Comparison of ENCODE assay signal across 17 cellular contexts in genomic region chr2:237501892-237502513, GRCh38. TPM values are rescaled to one million over a fixed set of nuclear protein-coding genes. Genes with fewer than 3 reads are reported as not detected.
DNase-seq lines count a peak whose midpoint lies in the region; TF ChIP-seq lines count a peak whose summit lies in the region.
"Had no signal": no experiment of that assay in that cellular context is flagged by ENCODE, and none has a peak within 500 bp of the region (broad histone marks: within the 10 kb centered on the region; RNA-seq: fewer than 3 reads in every experiment).

No MANE protein-coding gene starts in this region.

- DNase-seq in DMS79 (lab: John Stamatoyannopoulos, UW) (peak; percentile 43), adipocyte (ENCODE audit: low read depth) (peak; percentile 39), fibroblast of villous mesenchyme (ENCODE audit: low read depth) (peak; percentile 83), renal cortical epithelial cell (ENCODE audit: low read depth) (peak; percentile 12), glomerular visceral epithelial cell (ENCODE audit: extremely low spot score) (no peak), SK-N-DZ (ENCODE audit: low spot score) (no peak), nucleus accumbens (lab: John Stamatoyannopoulos, UW) (no peak)
- DNase-seq in activated CD4-positive, alpha-beta T cell treated with anti-CD3 and anti-CD28 coated beads, Interleukin-2, amount 50 U/mL, for 4 hours, result no peak
- DNase-seq: activated CD4-positive, CD25-positive, alpha-beta regulatory T cell treated with anti-CD3 and anti-CD28 coated beads, Interleukin-2, amount 50 U/mL, for 72 hours; amniotic stem cell; effector CD4-positive, alpha-beta T cell; H7; heart right ventricle; NCI-H2171 treated with DMSO at 0.1 percent for 48 hours; stimulated activated CD4-positive, alpha-beta T cell treated with anti-CD3 and anti-CD28 coated beads, Interleukin-2, amount 100 ng/mL, for 24 hours; SW 1271 had no signal

- no peaks in the 10 kb centered on the region for H3K27me3 ChIP-seq in adipocyte (replicated peaks; ENCODE audit: control insufficient read depth, insufficient read depth, low read length)

- no peak for TF ChIP-seq CTCF in fibroblast of villous mesenchyme (IDR thresholded peaks at IDR 0.05; ENCODE audit: insufficient read depth, low read depth, low read length)

- peaks cover 38% of the 10 kb centered on the region for H3K4me1 ChIP-seq in adipocyte (ENCODE audit: control insufficient read depth, insufficient read depth, low read length)

- no peaks in the 10 kb centered on the region for H3K36me3 ChIP-seq in adipocyte (ENCODE audit: control insufficient read depth, insufficient read depth, low read length, severe bottlenecking)
- H3K36me3 ChIP-seq: BLaER1 treated with 17β-estradiol and CSF1 and Interleukin-3, amounts not matched to agents 10 nM and 100 nM had no signal

- peak overlapping the region; percentile 9 for H3K9ac ChIP-seq in adipocyte (ENCODE audit: low read length)
- H3K9ac ChIP-seq: BLaER1 treated with 17β-estradiol and CSF1 and Interleukin-3, amounts not matched to agents 10 nM and 100 nM had no signal

- no peaks in the 10 kb centered on the region for H3K9me3 ChIP-seq in adipocyte (ENCODE audit: control insufficient read depth, low read length)
- H3K9me3 ChIP-seq: heart right ventricle had no signal

- no peak overlapping the region for H3K4me3 ChIP-seq in adipocyte (ENCODE audit: low read length)
- no peak overlapping the region for H3K4me3 ChIP-seq in fibroblast of villous mesenchyme (ENCODE audit: low read depth, low read length)
- H3K4me3 ChIP-seq: BLaER1 treated with 17β-estradiol and CSF1 and Interleukin-3, amounts not matched to agents 10 nM and 100 nM; heart right ventricle had no signal

RNA-seq across cellular contexts. Expression of gene MLPH, which starts 15.0 kb away (rescaled TPM):
- total RNA-seq in fibroblast of villous mesenchyme, result 29.3 and 40.6 TPM in 2 replicates
- total RNA-seq in renal cortical epithelial cell, result 17.7 and 24.6 TPM in 2 replicates
- polyA plus RNA-seq in SK-N-DZ (2014; cell fraction: cytosol; rRNA removed), result not detected in 2 replicates
- not detected in 2 replicates for polyA plus RNA-seq in SK-N-DZ (2014; cell fraction: nucleus; rRNA removed)

Comparison
In these comparisons a context has a peak if more than half of its experiments do, and no peak if none do; other contexts are left out.
1. DNase-seq: peak in DMS79 (single experiment), adipocyte (single experiment), fibroblast of villous mesenchyme (single experiment) and renal cortical epithelial cell (single experiment); none in glomerular visceral epithelial cell (single experiment), SK-N-DZ (single experiment), activated CD4-positive, alpha-beta T cell treated with anti-CD3 and anti-CD28 coated beads, Interleukin-2, amount 50 U/mL, for 4 hours (0 of 2) and nucleus accumbens (0 of 56).